Comparison of ENCODE assay signal across 8 cellular contexts in the genomic region with DNA sequence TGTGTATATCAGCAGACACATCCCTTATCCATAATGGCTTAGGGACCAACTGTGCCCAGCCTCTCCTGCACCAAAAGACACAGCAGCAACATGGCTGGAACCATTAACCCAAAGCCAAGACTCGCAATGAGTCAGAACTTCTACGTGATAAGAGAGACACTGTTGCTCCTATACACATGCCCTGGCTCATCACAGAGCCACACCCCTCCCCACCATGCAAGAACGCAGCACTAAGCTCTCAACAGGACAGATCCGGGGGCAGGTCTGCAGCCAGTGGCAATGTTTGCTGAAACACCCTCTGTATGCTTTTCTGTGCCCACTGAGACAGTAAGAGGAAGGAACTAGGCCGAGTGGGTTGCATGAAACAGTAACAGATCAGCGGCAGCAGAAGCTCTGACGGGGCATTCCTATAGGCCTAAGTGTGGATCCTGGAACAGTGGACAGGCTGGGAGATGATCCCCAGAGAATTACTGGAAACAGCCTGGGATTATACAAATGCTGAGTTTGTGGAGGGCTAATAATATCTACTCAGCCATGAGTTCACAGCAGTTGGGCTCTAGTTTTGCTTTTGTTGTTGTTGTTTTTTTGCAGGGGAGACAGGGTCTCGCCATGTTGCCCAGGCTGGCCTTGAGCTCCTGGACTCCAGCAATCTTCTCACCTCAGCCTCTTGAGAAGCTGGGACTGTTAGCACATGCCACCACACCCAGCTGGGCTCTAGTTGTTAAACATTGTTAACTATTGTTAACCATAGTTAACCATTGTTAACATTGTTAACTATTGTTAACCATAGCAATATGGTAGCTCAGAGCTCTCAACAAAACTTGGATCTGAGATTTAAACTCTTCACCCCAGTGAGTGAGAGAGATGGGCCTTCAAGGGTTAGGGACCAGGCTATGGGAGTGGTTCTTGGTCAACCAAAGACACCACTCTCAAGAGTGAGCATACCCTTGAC. TPM values are rescaled to one million over a fixed set of nuclear protein-coding genes. Genes with fewer than 3 reads are reported as not detected.
A peak's percentile ranks its signal among the peaks of the same experiment; 100 is the strongest.
DNase-seq lines count a peak whose midpoint lies in the region; ATAC-seq, FAIRE-seq and TF ChIP-seq lines count a peak whose summit lies in the region.

No MANE protein-coding gene starts in this region.

- peaks cover 25% of the 10 kb centered on the region for H3K36me3 Mint-ChIP-seq in progenitor cell of endocrine pancreas (ENCODE audit: insufficient read depth)

- ATAC-seq in GM18868 (IDR thresholded peaks at IDR 0.05; ENCODE audit: unreplicated experiment) (peak; percentile 44), HG03342 (IDR thresholded peaks at IDR 0.05; ENCODE audit: unreplicated experiment) (peak; percentile 44), GM21825 (IDR thresholded peaks at IDR 0.05; ENCODE audit: unreplicated experiment) (no peak), HG03039 (IDR thresholded peaks at IDR 0.05; ENCODE audit: unreplicated experiment) (no peak)

- peaks cover 35% of the 10 kb centered on the region for H3K36me3 ChIP-seq in bronchial epithelial cell (ENCODE audit: control insufficient read depth, insufficient read depth, low read length)

- no peaks in the 10 kb centered on the region for H3K9me3 Mint-ChIP-seq in progenitor cell of endocrine pancreas (ENCODE audit: low read depth)

- peaks cover 16% of the 10 kb centered on the region for H3K4me1 Mint-ChIP-seq in progenitor cell of endocrine pancreas (ENCODE audit: low read depth)

- TF ChIP-seq CTCF in bronchial epithelial cell (IDR thresholded peaks at IDR 0.05; ENCODE audit: insufficient read depth, low read length, severe bottlenecking) (no peak), progenitor cell of endocrine pancreas (IDR thresholded peaks at IDR 0.05; ENCODE audit: unreplicated experiment) (no peak), GM10266 (IDR thresholded peaks at IDR 0.05; ENCODE audit: control insufficient read depth, insufficient read depth, low read depth, missing control alignments) (no peak)

- no peaks in the 10 kb centered on the region for H3K27me3 Mint-ChIP-seq in progenitor cell of endocrine pancreas

- no peaks in the 10 kb centered on the region for H3K27me3 ChIP-seq in bronchial epithelial cell (ENCODE audit: control insufficient read depth, insufficient read depth, low read length)

- no peak overlapping the region for H3K4me3 ChIP-seq in bronchial epithelial cell (ENCODE audit: low read depth, low read length)

- peak; percentile 13 for FAIRE-seq in bronchial epithelial cell (lab: Jason Lieb, UNC)

- no peak overlapping the region for H3K4me3 Mint-ChIP-seq in progenitor cell of endocrine pancreas (ENCODE audit: low read depth)

- DNase-seq in bronchial epithelial cell (ENCODE audit: low read depth), result peak; percentile 79
- no peak for DNase-seq in progenitor cell of endocrine pancreas (ENCODE audit: low spot score, unreplicated experiment)
- no peak for DNase-seq in GM10266 (ENCODE audit: extremely low spot score)
- DNase-seq in putamen (ENCODE audit: low spot score), result no peak

- H3K27ac Mint-ChIP-seq in progenitor cell of endocrine pancreas, result peak overlapping the region; percentile 42

RNA-seq across cellular contexts. Expression of a gene that starts 41.0 kb away (rescaled TPM):
- total RNA-seq in bronchial epithelial cell (21.3 and 30.3 TPM in 2 replicates), progenitor cell of endocrine pancreas (49.9 and 53.1 TPM in 2 replicates)

RNA-seq across cellular contexts. Expression of a gene that starts 49.7 kb away (rescaled TPM):
- total RNA-seq in bronchial epithelial cell, result 37.9 and 40.5 TPM in 2 replicates
- total RNA-seq in progenitor cell of endocrine pancreas, result 25.2 and 25.4 TPM in 2 replicates

Comparison
In these comparisons a context has a peak if more than half of its experiments do, and no peak if none do; other contexts are left out.
1. ATAC-seq: peak in GM18868 (single experiment) and HG03342 (single experiment); none in GM21825 (single experiment) and HG03039 (single experiment).